21 cellular contexts compared by ENCODE assay signal in genomic region chr10:44402465-44403205, GRCh38. TPM values are rescaled to one million over a fixed set of nuclear protein-coding genes. Genes with fewer than 3 reads are reported as not detected.
"Had no signal": no experiment of that assay in that cellular context is flagged by ENCODE, and none has a peak within 500 bp of the region (broad histone marks: within the 10 kb centered on the region; RNA-seq: fewer than 3 reads in every experiment).

No MANE protein-coding gene starts in this region.

- H3K4me3 ChIP-seq: colonic mucosa, esophagus muscularis mucosa, gastroesophageal sphincter, heart left ventricle, testis had no signal

- H3K9me3 ChIP-seq: colonic mucosa, testis had no signal

- DNase-seq: activated CD4-positive, alpha-beta T cell treated with anti-CD3 and anti-CD28 coated beads for 4 hours; activated CD8-positive, alpha-beta T cell treated with anti-CD3 and anti-CD28 coated beads for 36 hours; activated naive CD4-positive, alpha-beta T cell treated with anti-CD3 and anti-CD28 coated beads, Interleukin-2, amount 10 ng/mL, durations not matched to agents 7 days and 5 days; activated naive CD8-positive, alpha-beta T cell treated with anti-CD3 and anti-CD28 coated beads, Interleukin-2, amount 50 U/mL, for 24 hours; activated T-cell treated with anti-CD3 and anti-CD28 coated beads, Interleukin-2, amount 50 U/mL, for 4 hours; anterior cingulate cortex; central memory CD4-positive, alpha-beta T cell; colonic mucosa; heart left ventricle; kidney glomerular epithelial cell; mesenchymal stem cell; naive thymus-derived CD4-positive, alpha-beta T cell; stimulated activated CD4-positive, alpha-beta T cell treated with anti-CD3 and anti-CD28 coated beads, Interleukin-4, amount 100 ng/mL, for 24 hours; T-cell; testis had no signal

- H3K4me1 ChIP-seq: colonic mucosa, esophagus muscularis mucosa, gastroesophageal sphincter, heart left ventricle, parathyroid adenoma, testis had no signal

- H3K79me2 ChIP-seq: parathyroid adenoma had no signal

- H3K36me3 ChIP-seq: colonic mucosa, esophagus muscularis mucosa, gastroesophageal sphincter, heart left ventricle had no signal

- H2AFZ ChIP-seq: parathyroid adenoma had no signal

- H3K9ac ChIP-seq: parathyroid adenoma had no signal

- H3K27me3 ChIP-seq: colonic mucosa, heart left ventricle, testis had no signal

- H3K27ac ChIP-seq: colonic mucosa, esophagus muscularis mucosa, gastroesophageal sphincter, heart left ventricle, parathyroid adenoma, testis had no signal

- ATAC-seq: activated CD8-positive, alpha-beta T cell treated with anti-CD3 and anti-CD28 coated beads for 36 hours; activated naive CD8-positive, alpha-beta T cell treated with anti-CD3 and anti-CD28 coated beads, Interleukin-2, amount 50 U/mL, for 24 hours; activated T-cell treated with anti-CD3 and anti-CD28 coated beads, Interleukin-2, amount 50 U/mL, for 4 hours; gastroesophageal sphincter; heart left ventricle; naive thymus-derived CD4-positive, alpha-beta T cell; sciatic nerve; stimulated activated effector memory CD8-positive, alpha-beta T cell treated with anti-CD3 and anti-CD28 coated beads, Interleukin-12 subunit alpha, Interleukin-12 subunit beta, amount 100 ng/mL, for 72 hours; T-cell; WTC11 had no signal

RNA-seq across cellular contexts. Expression of gene CXCL12, which starts 17.7 kb away (rescaled TPM):
- total RNA-seq: activated CD8-positive, alpha-beta T cell treated with anti-CD3 and anti-CD28 coated beads for 36 hours; naive thymus-derived CD4-positive, alpha-beta T cell had no signal
- polyA plus RNA-seq: naive thymus-derived CD4-positive, alpha-beta T cell had no signal
